In the genomic region with DNA sequence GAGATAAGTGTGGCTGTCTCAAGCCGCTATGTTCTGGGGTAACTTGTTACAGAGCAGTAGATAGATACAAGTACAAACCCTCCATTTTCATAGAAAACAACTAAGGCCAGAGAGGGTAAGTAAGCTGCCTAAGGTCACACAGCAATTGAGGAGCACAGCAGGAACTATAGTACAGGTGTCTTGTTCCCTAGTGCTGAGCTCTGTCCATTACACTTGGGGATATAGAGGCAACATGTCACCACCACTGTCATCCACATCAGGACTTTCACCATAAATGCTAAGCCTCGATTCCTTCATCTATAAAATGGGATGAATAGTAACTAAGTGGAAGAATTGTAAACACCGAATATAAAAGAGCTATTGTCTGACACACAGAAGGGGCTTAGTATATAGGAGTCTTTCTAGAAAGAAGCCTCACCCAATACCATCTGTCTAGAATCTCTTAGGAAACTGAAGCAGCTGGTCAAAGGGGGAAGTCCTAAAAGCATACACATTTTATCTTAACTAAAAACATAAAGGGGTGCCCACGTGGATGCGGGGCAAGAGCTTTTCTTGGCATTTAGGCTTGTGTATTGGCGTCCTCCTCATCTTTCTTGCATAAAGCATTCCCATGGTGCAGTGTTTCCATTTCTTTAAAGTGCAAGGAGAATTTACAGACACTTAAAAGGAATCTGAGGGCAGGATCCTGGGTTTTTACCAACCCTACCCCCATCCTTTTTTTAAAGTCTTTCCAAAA, we compare ENCODE assay signal across 13 cellular contexts.
DNase-seq lines count a peak whose midpoint lies in the region; TF ChIP-seq lines count a peak whose summit lies in the region.
"Had no signal": no experiment of that assay in that cellular context is flagged by ENCODE, and none has a peak within 500 bp of the region (broad histone marks: within the 10 kb centered on the region; RNA-seq: fewer than 3 reads in every experiment).

No MANE protein-coding gene starts in this region.

- no peak overlapping the region for H2BK12ac ChIP-seq in neuronal stem cell (ENCODE audit: low read length)

- in situ Hi-C loops in SK-MEL-5 (cut with HindIII; ENCODE audit: low pct_unique_long_range_greater_than_20kb, low sequenced_read_pairs) (no loop called here), transverse colon (cut with MboI; ENCODE audit: low pct_ligation_motif_present in 1 of 4, low pct_unique_long_range_greater_than_20kb in 1 of 4, low sequenced_read_pairs in 3 of 4) (no loop called here)

- no peak for TF ChIP-seq CTCF in transverse colon (IDR thresholded peaks at IDR 0.05)

- H2BK120ac ChIP-seq in neuronal stem cell (ENCODE audit: low read depth, low read length): no peak overlapping the region

- no peak overlapping the region for H3K14ac ChIP-seq in neuronal stem cell (ENCODE audit: low read length)

- H3K23ac ChIP-seq in neuronal stem cell (ENCODE audit: low read depth, low read length, poor library complexity): no peak overlapping the region

- no peak overlapping the region for H3K9ac ChIP-seq in neuronal stem cell (ENCODE audit: low read depth, low read length, poor library complexity)

- DNase-seq in DMS 273 (lab: John Stamatoyannopoulos, UW; ENCODE audit: unreplicated experiment) (peak; percentile 64), NCI-H524 (lab: John Stamatoyannopoulos, UW) (peak; percentile 68 to 88), SK-MEL-5 (ENCODE audit: low read depth, low spot score) (peak; percentile 28), myocyte (ENCODE audit: low read depth) (peak; percentile 24), neuronal stem cell (ENCODE audit: low spot score) (no peak), transverse colon (no peak)
- DNase-seq in stimulated activated naive CD4-positive, alpha-beta T cell (lab: John Stamatoyannopoulos, UW): no peak
- DNase-seq: BE2C; CD8-positive, alpha-beta T cell; COR-L47; DMS53; H9 had no signal

- H3K27ac ChIP-seq in neuronal stem cell (replicated peaks; ENCODE audit: low read length) (no peak overlapping the region), transverse colon (no peak overlapping the region)

- H2AFZ ChIP-seq in neuronal stem cell (ENCODE audit: low read length): no peak overlapping the region
- H2AFZ ChIP-seq: GM23338 had no signal

- H3K18ac ChIP-seq in neuronal stem cell (ENCODE audit: low read length): no peak overlapping the region

- no CpG with 5 or more reads among the region's 6 CpGs for WGBS in neuronal stem cell (ENCODE audit: extremely low coverage in 2 of 2, insufficient read length in 2 of 2, insufficient replicate concordance in 1 of 2), 2 donors
- WGBS in transverse colon (ENCODE audit: low coverage in 1 of 2), 2 donors: 51 to 64% methylated on average over 3 to 6 of the region's 6 CpGs

- H3K9me3 ChIP-seq in neuronal stem cell (replicated peaks in 1 of 2; ENCODE audit: control insufficient read depth in 2 of 2, insufficient read depth in 1 of 2, low read depth in 1 of 2, low read length in 2 of 2): no peaks in the 10 kb centered on the region
- H3K9me3 ChIP-seq in transverse colon: no peaks in the 10 kb centered on the region
- H3K9me3 ChIP-seq: BE2C had no signal

- no peak for TF ChIP-seq EP300 in transverse colon (IDR thresholded peaks at IDR 0.05; ENCODE audit: low read depth)

- H3K36me3 ChIP-seq in neuronal stem cell (replicated peaks in 1 of 2; ENCODE audit: control insufficient read depth in 2 of 2, insufficient read depth in 2 of 2, low read length in 2 of 2) (no peaks in the 10 kb centered on the region), transverse colon (no peaks in the 10 kb centered on the region)
- H3K36me3 ChIP-seq: BE2C had no signal

- no peak overlapping the region for H3K4ac ChIP-seq in neuronal stem cell (ENCODE audit: low read length)

- peaks cover 0 to 6% of the 10 kb centered on the region in 2 donors for H3K4me1 ChIP-seq in neuronal stem cell (ENCODE audit: control insufficient read depth in 2 of 2, insufficient read depth in 1 of 2, low read depth in 1 of 2, low read length in 2 of 2)
- H3K4me1 ChIP-seq in transverse colon: no peaks in the 10 kb centered on the region
- H3K4me1 ChIP-seq: BE2C had no signal

- H3K4me2 ChIP-seq in neuronal stem cell (ENCODE audit: insufficient read depth, low read length, poor library complexity, severe bottlenecking): no peak overlapping the region
- H3K4me2 ChIP-seq: GM23338 had no signal

- H2BK15ac ChIP-seq in neuronal stem cell (ENCODE audit: low read length): no peak overlapping the region

- H4K91ac ChIP-seq in neuronal stem cell (ENCODE audit: low read depth, low read length, poor library complexity): no peak overlapping the region

- TF ChIP-seq POLR2A in transverse colon (IDR thresholded peaks at IDR 0.05): no peak

- intact Hi-C loops in transverse colon (cut with DNase I; ENCODE audit: low total_unique reads): loop anchor here (1.0 kb wide), 1 partner anchor 59 kb away; no protein-coding TSS in a partner anchor

- no peak overlapping the region for H2AK5ac ChIP-seq in neuronal stem cell (ENCODE audit: low read depth, low read length)

- H3K27me3 ChIP-seq in neuronal stem cell (ENCODE audit: control insufficient read depth in 3 of 3, insufficient read depth in 3 of 3, low read depth in 1 of 3, low read length in 3 of 3) (peaks cover 0 to 6% (median 0%) of the 10 kb centered on the region in 3 experiments), transverse colon (no peaks in the 10 kb centered on the region)
- H3K27me3 ChIP-seq: BE2C had no signal

- H2BK5ac ChIP-seq in neuronal stem cell (ENCODE audit: low read length): no peak overlapping the region

- H3K4me3 ChIP-seq in neuronal stem cell (ENCODE audit: low read length in 2 of 2): no peak overlapping the region
- H3K4me3 ChIP-seq in transverse colon: no peak overlapping the region
- H3K4me3 ChIP-seq: GM23338 had no signal

- H3K79me1 ChIP-seq in neuronal stem cell (ENCODE audit: low read depth, low read length): no peaks in the 10 kb centered on the region

- no peak overlapping the region for H4K8ac ChIP-seq in neuronal stem cell (ENCODE audit: low read depth, low read length)

Comparison
In these comparisons a context has a peak if more than half of its experiments do, and no peak if none do; other contexts are left out.
1. DNase-seq: peak in DMS 273 (single experiment), NCI-H524 (2 of 2), SK-MEL-5 (single experiment) and myocyte (single experiment); none in stimulated activated naive CD4-positive, alpha-beta T cell (0 of 6), neuronal stem cell (single experiment) and transverse colon (single experiment).